In genomic region chr6:63799813-63800212, GRCh38 we compare ENCODE assay signal across 32 cellular contexts.
"Had no signal": no experiment of that assay in that cellular context is flagged by ENCODE, and none has a peak within 500 bp of the region (broad histone marks: within the 10 kb centered on the region; RNA-seq: fewer than 3 reads in every experiment).

No MANE protein-coding gene starts in this region.

- H3K4me3 Mint-ChIP-seq: activated CD4-positive, alpha-beta T cell treated with anti-CD3 and anti-CD28 coated beads, Interleukin-2, amount 10 ng/mL, durations not matched to agents 24 days and 14 days; activated CD8-positive, alpha-beta T cell treated with anti-CD3 and anti-CD28 coated beads for 36 hours; activated naive CD4-positive, alpha-beta T cell treated with anti-CD3 and anti-CD28 coated beads for 36 hours; activated T-cell treated with anti-CD3 and anti-CD28 coated beads, Interleukin-2, amount 50 U/mL, for 24 hours; brain; T-helper 1 cell treated with Interleukin-12 subunit alpha and Interleukin-12 subunit beta and Interleukin-4 antibody, amounts not matched to agents 30 μg/mL and 1 μg/mL, for 36 hours; T-helper 2 cell treated with Interferon-gamma antibody and Interleukin-4, amounts not matched to agents 5 μg/mL and 100 μg/mL, for 36 hours had no signal

- H3K9me3 Mint-ChIP-seq: activated CD4-positive, alpha-beta T cell treated with anti-CD3 and anti-CD28 coated beads, Interleukin-2, amount 10 ng/mL, durations not matched to agents 24 days and 14 days; activated CD8-positive, alpha-beta T cell treated with anti-CD3 and anti-CD28 coated beads for 36 hours; activated naive CD4-positive, alpha-beta T cell treated with anti-CD3 and anti-CD28 coated beads for 36 hours; activated naive CD4-positive, alpha-beta T cell treated with anti-CD3 and anti-CD28 coated beads, Interleukin-2, amount 50 U/mL, for 72 hours; activated T-cell treated with anti-CD3 and anti-CD28 coated beads, Interleukin-2, amount 50 U/mL, for 24 hours; brain; T-helper 1 cell treated with Interleukin-12 subunit alpha and Interleukin-12 subunit beta and Interleukin-4 antibody, amounts not matched to agents 30 μg/mL and 1 μg/mL, for 36 hours; T-helper 2 cell treated with Interferon-gamma antibody and Interleukin-4, amounts not matched to agents 5 μg/mL and 100 μg/mL, for 36 hours had no signal

- H3K4me1 Mint-ChIP-seq: activated CD4-positive, alpha-beta T cell treated with anti-CD3 and anti-CD28 coated beads, Interleukin-2, amount 10 ng/mL, durations not matched to agents 24 days and 14 days had no signal

- DNase-seq: activated CD4-positive, alpha-beta T cell treated with anti-CD3 and anti-CD28 coated beads, Interleukin-2, amount 10 ng/mL, durations not matched to agents 24 days and 14 days; activated CD4-positive, alpha-beta T cell treated with anti-CD3 and anti-CD28 coated beads, Interleukin-2, amount 50 U/mL, for 4 hours; activated CD8-positive, alpha-beta T cell treated with anti-CD3 and anti-CD28 coated beads for 36 hours; activated gamma-delta T cell treated with Interleukin-2 at 50 U/mL for 16 hours; activated naive CD4-positive, alpha-beta T cell treated with anti-CD3 and anti-CD28 coated beads for 36 hours; activated T-cell treated with anti-CD3 and anti-CD28 coated beads, Interleukin-2, amount 50 U/mL, for 24 hours; adrenal gland; caudate nucleus; Kasumi-1; MG63; NCI-H1048; NCI-H1105 treated with DMSO at 0.1 percent for 48 hours; NCI-H1436; NCI-H1694; NCI-H1930; NCI-H2081 treated with DMSO at 0.1 percent for 48 hours; NCI-H510A; NCI-H526; NCI-H774; PC-3; Peyer's patch; RPMI8226; SHP77 treated with DMSO at 0.1 percent for 48 hours; SK-N-SH had no signal

- H3K27ac ChIP-seq: adrenal gland, Peyer's patch, SJSA1 had no signal

- H3K9ac ChIP-seq: SK-N-SH had no signal

- H3K27ac Mint-ChIP-seq: activated CD4-positive, alpha-beta T cell treated with anti-CD3 and anti-CD28 coated beads, Interleukin-2, amount 10 ng/mL, durations not matched to agents 24 days and 14 days; activated CD8-positive, alpha-beta T cell treated with anti-CD3 and anti-CD28 coated beads for 36 hours; activated naive CD4-positive, alpha-beta T cell treated with anti-CD3 and anti-CD28 coated beads for 36 hours; activated naive CD4-positive, alpha-beta T cell treated with anti-CD3 and anti-CD28 coated beads, Interleukin-2, amount 50 U/mL, for 72 hours; activated T-cell treated with anti-CD3 and anti-CD28 coated beads, Interleukin-2, amount 50 U/mL, for 24 hours; brain; T-helper 1 cell treated with Interleukin-12 subunit alpha and Interleukin-12 subunit beta and Interleukin-4 antibody, amounts not matched to agents 30 μg/mL and 1 μg/mL, for 36 hours; T-helper 2 cell treated with Interferon-gamma antibody and Interleukin-4, amounts not matched to agents 5 μg/mL and 100 μg/mL, for 36 hours had no signal

- H3K36me3 Mint-ChIP-seq: activated naive CD4-positive, alpha-beta T cell treated with anti-CD3 and anti-CD28 coated beads, Interleukin-2, amount 50 U/mL, for 72 hours; brain had no signal

- H3K4me3 ChIP-seq: adrenal gland, MG63, Peyer's patch, SJSA1 had no signal

- H3K36me3 ChIP-seq: adrenal gland, MG63, Peyer's patch, SJSA1 had no signal

- H3K4me2 ChIP-seq: SK-N-SH had no signal

- FAIRE-seq: astrocyte, bronchial epithelial cell, TTC549 had no signal

- H3K4me1 ChIP-seq: adrenal gland, Peyer's patch had no signal

- ATAC-seq: activated CD8-positive, alpha-beta T cell treated with anti-CD3 and anti-CD28 coated beads for 36 hours; activated naive CD4-positive, alpha-beta T cell treated with anti-CD3 and anti-CD28 coated beads, Interleukin-2, amount 50 U/mL, for 72 hours; PC-3 had no signal

- H3K27me3 Mint-ChIP-seq: activated CD4-positive, alpha-beta T cell treated with anti-CD3 and anti-CD28 coated beads, Interleukin-2, amount 10 ng/mL, durations not matched to agents 24 days and 14 days; brain had no signal

- H3K9me3 ChIP-seq: adrenal gland, MG63, Peyer's patch, SJSA1, SK-N-SH had no signal

- H3K27me3 ChIP-seq: adrenal gland, MG63, Peyer's patch had no signal
